ENCODE assay signal across 9 cellular contexts in genomic region chr22:38941488-38941987, GRCh38. TPM values are rescaled to one million over a fixed set of nuclear protein-coding genes. Genes with fewer than 3 reads are reported as not detected.
DNase-seq lines count a peak whose midpoint lies in the region; ATAC-seq and TF ChIP-seq lines count a peak whose summit lies in the region.
"Had no signal": no experiment of that assay in that cellular context is flagged by ENCODE, and none has a peak within 500 bp of the region (broad histone marks: within the 10 kb centered on the region; RNA-seq: fewer than 3 reads in every experiment).

No MANE protein-coding gene starts in this region.

- H3K9me3 ChIP-seq in BLaER1 treated with 17β-estradiol and CSF1 and Interleukin-3, amounts not matched to agents 10 nM and 100 nM (replicated peaks in 1 of 11) = 0 out of 22 replicates have a peak, but pooled peaks cover 0 to 4% (median 0%) of the 10 kb centered on the region in 11 experiments
- H3K9me3 ChIP-seq in Karpas-422 (ENCODE audit: low read length) = no peaks in the 10 kb centered on the region

- 0 out of 22 replicates have a peak, but pooled peaks cover 0 to 7% (median 0%) of the 10 kb centered on the region in 11 experiments for H4K20me1 ChIP-seq in BLaER1 treated with 17β-estradiol and CSF1 and Interleukin-3, amounts not matched to agents 10 nM and 100 nM
- 0 out of 2 replicates have a peak, but pooled peaks cover 2% of the 10 kb centered on the region for H4K20me1 ChIP-seq in Karpas-422 (ENCODE audit: insufficient read depth, low read depth, low read length)

- no peak for TF ChIP-seq CTCF in lower leg skin (IDR thresholded peaks at IDR 0.05)

- 74 to 81% methylated on average over 13 of the region's 13 CpGs for WGBS in lower leg skin, 2 donors

- peak overlapping the region in 4 of 11 experiments; percentile 4 to 56 (median 28); a peak in 7 of 22 replicates for H3K9ac ChIP-seq in BLaER1 treated with 17β-estradiol and CSF1 and Interleukin-3, amounts not matched to agents 10 nM and 100 nM
- H3K9ac ChIP-seq in Karpas-422 (ENCODE audit: low read length) = no peak overlapping the region

- H3K36me3 ChIP-seq in BLaER1 treated with 17β-estradiol and CSF1 and Interleukin-3, amounts not matched to agents 10 nM and 100 nM = no peaks in the 10 kb centered on the region
- no peaks in the 10 kb centered on the region for H3K36me3 ChIP-seq in Karpas-422 (ENCODE audit: insufficient read depth, low read length)

- H3K27ac Mint-ChIP-seq in activated naive CD4-positive, alpha-beta T cell treated with anti-CD3 and anti-CD28 coated beads, Interleukin-2, amount 50 U/mL, for 72 hours = peak overlapping the region; percentile 84 to 86

- no peak for TF ChIP-seq POLR2A in lower leg skin (IDR thresholded peaks at IDR 0.05)

- no peaks in the 10 kb centered on the region for H3K79me2 ChIP-seq in Karpas-422 (ENCODE audit: low read length)

- peak overlapping the region; percentile 49 to 89 (median 72) for H3K4me2 ChIP-seq in BLaER1 treated with 17β-estradiol and CSF1 and Interleukin-3, amounts not matched to agents 10 nM and 100 nM
- H3K4me2 ChIP-seq in Karpas-422 (ENCODE audit: low read depth, low read length, poor library complexity, severe bottlenecking) = peak overlapping the region; percentile 26

- H3K27ac ChIP-seq in BLaER1 treated with 17β-estradiol and CSF1 and Interleukin-3, amounts not matched to agents 10 nM and 100 nM = peak overlapping the region in 9 of 11 experiments; percentile 8 to 70 (median 49); a peak in 16 of 22 replicates
- no peak overlapping the region for H3K27ac ChIP-seq in Karpas-422 (ENCODE audit: low read length)

- H3K4me3 ChIP-seq in BLaER1 treated with 17β-estradiol and CSF1 and Interleukin-3, amounts not matched to agents 10 nM and 100 nM = peak overlapping the region in 5 of 10 experiments; percentile 1 to 33 (median 15); a peak in 8 of 20 replicates
- H3K4me3 ChIP-seq in Karpas-422 (ENCODE audit: low read length) (peak overlapping the region; percentile 25; the same call in 1 of the 2 replicates), lower leg skin (ENCODE audit: low read depth, poor library complexity, severe bottlenecking) (no peak overlapping the region)

- H3K4me1 ChIP-seq in BLaER1 treated with 17β-estradiol and CSF1 and Interleukin-3, amounts not matched to agents 10 nM and 100 nM = peaks cover 34 to 60% (median 44%) of the 10 kb centered on the region in 10 experiments
- H3K4me1 ChIP-seq in Karpas-422 (ENCODE audit: low read length) = no peaks in the 10 kb centered on the region

- no peaks in the 10 kb centered on the region for H3K9me3 Mint-ChIP-seq in activated naive CD4-positive, alpha-beta T cell treated with anti-CD3 and anti-CD28 coated beads, Interleukin-2, amount 50 U/mL, for 72 hours

- ATAC-seq in GM19463 (IDR thresholded peaks at IDR 0.05; ENCODE audit: unreplicated experiment) = peak; percentile 80
- peak; percentile 92 to 94 for ATAC-seq in activated naive CD4-positive, alpha-beta T cell treated with anti-CD3 and anti-CD28 coated beads, Interleukin-2, amount 50 U/mL, for 72 hours

- DNase-seq in Karpas-422 (no peak), lower leg skin (ENCODE audit: low spot score in 2 of 2) (no peak), NK-92 (lab: John Stamatoyannopoulos, UW; ENCODE audit: unreplicated experiment) (no peak), EL (no peak)
- DNase-seq in activated naive CD4-positive, alpha-beta T cell treated with anti-CD3 and anti-CD28 coated beads, Interleukin-2, amount 50 U/mL, for 72 hours (ENCODE audit: low spot score in 2 of 2) = peak; percentile 56 to 84
- peak; percentile 38 to 74 for DNase-seq in stimulated activated CD8-positive, alpha-beta memory T cell treated with anti-CD3 and anti-CD28 coated beads, Interleukin-15, amount 100 ng/mL, for 4 hours (ENCODE audit: low read depth in 2 of 2)
- DNase-seq: DND-41 had no signal

- no peak overlapping the region for H2AFZ ChIP-seq in Karpas-422 (ENCODE audit: low read length)

- peaks cover 0 to 10% (median 0%) of the 10 kb centered on the region in 11 experiments; a peak in 2 of 22 replicates for H3K27me3 ChIP-seq in BLaER1 treated with 17β-estradiol and CSF1 and Interleukin-3, amounts not matched to agents 10 nM and 100 nM
- no peaks in the 10 kb centered on the region for H3K27me3 ChIP-seq in Karpas-422 (ENCODE audit: low read length)

- intact Hi-C loops in lower leg skin (cut with DNase I; ENCODE audit: low total_unique reads) = no loop called here

- H3K36me3 Mint-ChIP-seq in activated naive CD4-positive, alpha-beta T cell treated with anti-CD3 and anti-CD28 coated beads, Interleukin-2, amount 50 U/mL, for 72 hours = no peaks in the 10 kb centered on the region

- H3K9me2 ChIP-seq in Karpas-422 (replicated peaks; ENCODE audit: insufficient read depth, low read length) = no peaks in the 10 kb centered on the region

RNA-seq across cellular contexts. Expression of gene APOBEC3A, which starts 15.9 kb away (rescaled TPM):
- total RNA-seq in Karpas-422 (2014; rRNA removed; shearing (Covaris generic); ENCODE audit: low replicate concordance) = not detected in 2 replicates
- not detected for total RNA-seq in activated naive CD4-positive, alpha-beta T cell treated with anti-CD3 and anti-CD28 coated beads, Interleukin-2, amount 50 U/mL, for 72 hours
- under 1 TPM in 2 of 4 donors, not detected in 2; 0.29 to 0.39 TPM for total RNA-seq in lower leg skin

RNA-seq across cellular contexts. Expression of gene APOBEC3B, which starts 40.6 kb away (rescaled TPM):
- total RNA-seq in Karpas-422 (2014; rRNA removed; shearing (Covaris generic); ENCODE audit: low replicate concordance) = not detected in 2 replicates
- total RNA-seq in activated naive CD4-positive, alpha-beta T cell treated with anti-CD3 and anti-CD28 coated beads, Interleukin-2, amount 50 U/mL, for 72 hours = 1 to 10 TPM; 6.4 to 9.6 TPM
- total RNA-seq in lower leg skin = 1 to 10 TPM in 1 of 4 donors, under 1 TPM in 2, not detected in 1; 0.15 to 2.4 (median 0.21) TPM

Comparison
In these comparisons a context has a peak if more than half of its experiments do, and no peak if none do; other contexts are left out.
1. DNase-seq: peak in activated naive CD4-positive, alpha-beta T cell treated with anti-CD3 and anti-CD28 coated beads, Interleukin-2, amount 50 U/mL, for 72 hours (2 of 2) and stimulated activated CD8-positive, alpha-beta memory T cell treated with anti-CD3 and anti-CD28 coated beads, Interleukin-15, amount 100 ng/mL, for 4 hours (2 of 2); none in Karpas-422 (single experiment), lower leg skin (0 of 2), NK-92 (single experiment) and EL (single experiment).